In the genomic region with DNA sequence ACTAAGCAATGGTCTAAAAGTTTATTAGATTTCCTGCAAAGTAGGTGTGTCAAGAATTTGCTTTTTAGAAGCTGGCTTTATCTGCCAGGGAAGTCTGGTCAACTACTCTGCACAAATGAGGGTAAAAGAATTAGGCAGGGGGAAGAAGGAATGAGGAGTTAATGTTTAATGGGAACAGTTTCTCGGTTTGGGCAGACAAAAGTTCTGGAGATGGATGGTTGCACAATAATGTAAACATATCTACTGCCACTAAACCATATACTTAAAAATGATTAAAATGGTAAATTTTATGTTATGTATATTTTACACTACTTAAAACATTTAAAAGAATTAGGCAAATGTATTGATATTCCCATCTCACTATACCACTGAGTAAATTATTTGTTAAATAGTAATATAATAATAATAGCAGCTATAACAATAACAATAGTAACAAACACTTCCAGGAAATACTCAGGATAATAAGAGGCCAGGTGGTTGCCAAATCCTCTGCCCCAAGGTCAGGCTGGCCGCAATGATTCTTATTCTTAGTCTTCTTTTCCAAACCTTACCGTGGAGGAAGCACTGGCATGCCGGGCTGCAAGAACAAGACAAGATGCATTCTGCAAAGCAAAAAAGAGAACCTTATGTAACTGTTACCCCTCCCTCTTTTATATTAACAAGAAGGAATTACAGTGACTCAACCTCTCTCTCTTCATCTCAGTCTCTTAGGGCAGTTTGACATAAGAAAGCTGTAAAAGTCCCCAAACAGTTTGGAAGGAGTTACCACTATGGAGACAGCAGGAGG, we compare ENCODE assay signal across 19 cellular contexts. TPM values are rescaled to one million over a fixed set of nuclear protein-coding genes. Genes with fewer than 3 reads are reported as not detected.
DNase-seq lines count a peak whose midpoint lies in the region; ATAC-seq, FAIRE-seq and TF ChIP-seq lines count a peak whose summit lies in the region.
"Had no signal": no experiment of that assay in that cellular context is flagged by ENCODE, and none has a peak within 500 bp of the region (broad histone marks: within the 10 kb centered on the region; RNA-seq: fewer than 3 reads in every experiment).

No MANE protein-coding gene starts in this region.

- H3K36me3 ChIP-seq in Caco-2 (ENCODE audit: control insufficient read depth, insufficient read depth, low read length) (peaks cover 1% of the 10 kb centered on the region; the same call in 1 of the 2 replicates), Panc1 (ENCODE audit: control insufficient read depth, insufficient read depth, low read length) (peaks cover 21% of the 10 kb centered on the region), ovary (no peaks in the 10 kb centered on the region)
- H3K36me3 ChIP-seq: prostate gland had no signal

- no peak for TF ChIP-seq POLR2A in ovary (IDR thresholded peaks at IDR 0.05)

- H3K36me3 Mint-ChIP-seq in Caco-2 (ENCODE audit: insufficient read depth, unreplicated experiment) = peaks cover 67% of the 10 kb centered on the region

- CTCF ChIA-PET in Caco-2 (lab: Charles Lee) (interaction anchor here (1.0 to 1.8 kb wide), 3 partner anchors 11 to 178 kb away, joined by 3 to 11 read pairs (median 4); partner anchors contain the start of gene STAT2), Panc1 (lab: Charles Lee) (no interaction called here)

- TF ChIP-seq CTCF in Caco-2 (IDR thresholded peaks at IDR 0.05; ENCODE audit: insufficient read depth in 1 of 2, low read depth in 1 of 2, low read length in 1 of 2, severe bottlenecking in 1 of 2, unreplicated experiment in 1 of 2) (no peak), Panc1 (IDR thresholded peaks at IDR 0.05) (no peak), ovary (IDR thresholded peaks at IDR 0.05) (no peak), D721Med (IDR thresholded peaks at IDR 0.05; ENCODE audit: insufficient read depth, missing control alignments) (no peak)

- no TSS peak for BruUV-seq in Caco-2 (replicated peaks; lab: Mats Ljungman, UMichigan)
- TSS peak; percentile 42 for BruUV-seq in Panc1 (replicated peaks; lab: Mats Ljungman, UMichigan)

- no peak for TF ChIP-seq EP300 in ovary (IDR thresholded peaks at IDR 0.05)

- H3K27me3 Mint-ChIP-seq in Caco-2 (ENCODE audit: insufficient read depth, unreplicated experiment) = no peaks in the 10 kb centered on the region
- H3K27me3 Mint-ChIP-seq: activated CD4-positive, alpha-beta memory T cell treated with anti-CD3 and anti-CD28 coated beads for 36 hours had no signal

- H3K4me1 ChIP-seq in Caco-2 = peaks cover 24% of the 10 kb centered on the region
- no peaks in the 10 kb centered on the region for H3K4me1 ChIP-seq in Panc1 (ENCODE audit: control insufficient read depth, insufficient read depth, low read length)
- peaks cover 4% of the 10 kb centered on the region for H3K4me1 ChIP-seq in right cardiac atrium (ENCODE audit: control insufficient read depth, insufficient read depth, low read length)
- H3K4me1 ChIP-seq in ovary (ENCODE audit: insufficient read depth) = peaks cover 6% of the 10 kb centered on the region
- H3K4me1 ChIP-seq: prostate gland had no signal

- H3K4me3 ChIP-seq in Caco-2 (ENCODE audit: low read depth, low read length) = no peak overlapping the region
- no peak overlapping the region for H3K4me3 ChIP-seq in Panc1 (ENCODE audit: low read depth in 2 of 2, low read length in 2 of 2)
- H3K4me3 ChIP-seq in right cardiac atrium (ENCODE audit: low read length) = no peak overlapping the region
- H3K4me3 ChIP-seq in ovary = no peak overlapping the region
- H3K4me3 ChIP-seq: BLaER1 treated with 17β-estradiol and CSF1 and Interleukin-3, amounts not matched to agents 10 nM and 100 nM; mucosa of descending colon; prostate gland had no signal

- no peaks in the 10 kb centered on the region for H3K9me3 Mint-ChIP-seq in Caco-2 (ENCODE audit: unreplicated experiment)
- H3K9me3 Mint-ChIP-seq: activated CD4-positive, alpha-beta memory T cell treated with anti-CD3 and anti-CD28 coated beads for 36 hours had no signal

- intact Hi-C loops in Caco-2 (cut with micrococcal nuclease; ENCODE audit: unreplicated experiment) (loop anchor here (2.0 kb wide), 1 partner anchor 19 kb away; the partner anchor contains the start of gene COQ10A), Panc1 (cut with micrococcal nuclease; ENCODE audit: unreplicated experiment) (no loop called here), right cardiac atrium (cut with DNase I) (no loop called here), ovary (cut with DNase I) (no loop called here)

- H3K27me3 ChIP-seq in Caco-2 (replicated peaks; ENCODE audit: control insufficient read depth, insufficient read depth, low read length) (no peaks in the 10 kb centered on the region), Panc1 (ENCODE audit: control insufficient read depth, insufficient read depth, low read length) (no peaks in the 10 kb centered on the region), right cardiac atrium (ENCODE audit: control insufficient read depth, insufficient read depth) (no peaks in the 10 kb centered on the region), ovary (no peaks in the 10 kb centered on the region)
- H3K27me3 ChIP-seq: BLaER1 treated with 17β-estradiol and CSF1 and Interleukin-3, amounts not matched to agents 10 nM and 100 nM had no signal

- no peak for FAIRE-seq in D721Med (lab: Jason Lieb, UNC)
- FAIRE-seq: keratinocyte had no signal

- POLR2A ChIA-PET in Caco-2 (lab: Charles Lee) = interaction anchor here (0.9 kb wide), 1 partner anchor 19 kb away, joined by 5 read pairs; the partner anchor contains the start of gene COQ10A
- POLR2A ChIA-PET in Panc1 (lab: Charles Lee) = no interaction called here

- H3K4me3 Mint-ChIP-seq in Caco-2 (ENCODE audit: unreplicated experiment) = peak overlapping the region; percentile 1
- H3K4me3 Mint-ChIP-seq: activated CD4-positive, alpha-beta memory T cell treated with anti-CD3 and anti-CD28 coated beads for 36 hours had no signal

- no peak overlapping the region for H3K27ac ChIP-seq in Panc1 (ENCODE audit: low read length)
- peak overlapping the region; percentile 52 for H3K27ac ChIP-seq in right cardiac atrium (ENCODE audit: low read length)
- no peak overlapping the region for H3K27ac ChIP-seq in ovary
- H3K27ac ChIP-seq: BLaER1 treated with 17β-estradiol and CSF1 and Interleukin-3, amounts not matched to agents 10 nM and 100 nM; prostate gland had no signal

- H3K4me1 Mint-ChIP-seq in Caco-2 (ENCODE audit: low read depth, unreplicated experiment) = peaks cover 21% of the 10 kb centered on the region

- in situ Hi-C loops in Panc1 (cut with HindIII; ENCODE audit: low pct_unique_long_range_greater_than_20kb, low sequenced_read_pairs) = no loop called here

- H3K9me3 ChIP-seq in Caco-2 (no peaks in the 10 kb centered on the region), Panc1 (ENCODE audit: control insufficient read depth, insufficient read depth, low read depth, low read length) (no peaks in the 10 kb centered on the region), right cardiac atrium (ENCODE audit: control insufficient read depth, low read length) (no peaks in the 10 kb centered on the region), ovary (no peaks in the 10 kb centered on the region)
- H3K9me3 ChIP-seq: BLaER1 treated with 17β-estradiol and CSF1 and Interleukin-3, amounts not matched to agents 10 nM and 100 nM; mucosa of descending colon; prostate gland had no signal

- peak overlapping the region; percentile 58 for H3K27ac Mint-ChIP-seq in Caco-2 (ENCODE audit: unreplicated experiment)
- H3K27ac Mint-ChIP-seq: activated CD4-positive, alpha-beta memory T cell treated with anti-CD3 and anti-CD28 coated beads for 36 hours had no signal

- DNase-seq in Caco-2 (no peak), Panc1 (ENCODE audit: low read depth, low spot score) (no peak), right cardiac atrium (no peak), ovary (peak in 3 of 5 donors; percentile 21 to 59 (median 35)), D721Med (ENCODE audit: insufficient read length, low spot score) (no peak), T-helper 2 cell (no peak)
- DNase-seq in effector CD4-positive, alpha-beta T cell = no peak
- DNase-seq: activated CD4-positive, alpha-beta memory T cell treated with anti-CD3 and anti-CD28 coated beads for 36 hours; aorta; cortex of kidney; mucosa of descending colon; NCI-H2081 treated with DMSO at 0.1 percent for 48 hours; NCI-H69; stimulated activated naive CD8-positive, alpha-beta T cell treated with anti-CD3 and anti-CD28 coated beads, Interleukin-15, Interleukin-2, amounts not matched to agents 100 U/mL and 50 U/mL, for 24 hours; trophoblast cell had no signal

- 42% methylated on average over 4 of the region's 4 CpGs for WGBS in right cardiac atrium
- 1 to 18% (median 5%) methylated on average over 4 of the region's 4 CpGs for WGBS in ovary, 3 donors

- ATAC-seq in Panc1 = no peak
- no peak for ATAC-seq in right cardiac atrium
- ATAC-seq: mucosa of descending colon; SK-N-SH treated with all-trans-retinoic acid at 6 μM for 48 hours; stimulated activated naive CD8-positive, alpha-beta T cell treated with anti-CD3 and anti-CD28 coated beads, Interleukin-15, Interleukin-2, amounts not matched to agents 100 U/mL and 50 U/mL, for 24 hours had no signal

RNA-seq across cellular contexts. Expression of gene CS, which starts 13.9 kb away (rescaled TPM):
- 241 and 263 TPM in 2 replicates for total RNA-seq in Caco-2 (2022)
- 240 TPM for total RNA-seq in Panc1 (2021; ENCODE audit: unreplicated experiment)
- polyA plus RNA-seq in Panc1 (2012; ENCODE audit: insufficient read length) = 199 TPM
- 100 to 1,000 TPM; 454 to 594 (median 571) TPM for total RNA-seq in right cardiac atrium
- polyA plus RNA-seq in right cardiac atrium = 250 TPM
- total RNA-seq in ovary = 100 to 1,000 TPM in 5 of 7 donors, 10 to 100 TPM in 2; 49.6 to 155 (median 137) TPM
- 100 to 1,000 TPM in 1 of 2 donors, 10 to 100 TPM in 1; 48.9 to 237 TPM for polyA plus RNA-seq in ovary

RNA-seq across cellular contexts. Expression of gene COQ10A, which starts 19.5 kb away (rescaled TPM):
- total RNA-seq in Caco-2 (2022) (16.7 and 18.4 TPM in 2 replicates), Panc1 (2021; ENCODE audit: unreplicated experiment) (20.0 TPM), right cardiac atrium (100 to 1,000 TPM in 3 of 4 donors, 10 to 100 TPM in 1; 98.5 to 166 (median 117) TPM), ovary (10 to 100 TPM; 11.3 to 31.1 (median 14.9) TPM)
- polyA plus RNA-seq in Panc1 (2012; ENCODE audit: insufficient read length) = 19.9 TPM
- polyA plus RNA-seq in right cardiac atrium (159 TPM), ovary (10 to 100 TPM; 13.8 to 20.5 TPM)

RNA-seq across cellular contexts. Expression of gene ANKRD52, which starts 28.1 kb away (rescaled TPM):
- total RNA-seq in Caco-2 (2022) = 34.6 and 46.3 TPM in 2 replicates
- total RNA-seq in Panc1 (2021; ENCODE audit: unreplicated experiment) = 67.5 TPM
- polyA plus RNA-seq in Panc1 (2012; ENCODE audit: insufficient read length) = 48.3 TPM
- total RNA-seq in right cardiac atrium = 10 to 100 TPM; 22.8 to 30.7 (median 25.6) TPM
- 13.4 TPM for polyA plus RNA-seq in right cardiac atrium
- 10 to 100 TPM in 5 of 7 donors, 1 to 10 TPM in 2; 9.1 to 37.7 (median 28.9) TPM for total RNA-seq in ovary
- polyA plus RNA-seq in ovary = 10 to 100 TPM; 10.5 to 26.2 TPM

RNA-seq across cellular contexts. Expression of gene CNPY2, which starts 29.6 kb away (rescaled TPM):
- total RNA-seq in Caco-2 (2022) (204 and 208 TPM in 2 replicates), Panc1 (2021; ENCODE audit: unreplicated experiment) (115 TPM), right cardiac atrium (10 to 100 TPM; 52.4 to 65.1 (median 55.1) TPM), ovary (100 to 1,000 TPM in 2 of 7 donors, 10 to 100 TPM in 5; 58.9 to 112 (median 84.9) TPM)
- polyA plus RNA-seq in Panc1 (2012; ENCODE audit: insufficient read length) = 112 TPM
- polyA plus RNA-seq in right cardiac atrium (69.7 TPM), ovary (100 to 1,000 TPM; 107 to 134 TPM)

RNA-seq across cellular contexts. Expression of gene PAN2, which starts 47.6 kb away (rescaled TPM):
- 25.7 and 30.0 TPM in 2 replicates for total RNA-seq in Caco-2 (2022)
- 71.9 TPM for total RNA-seq in Panc1 (2021; ENCODE audit: unreplicated experiment)
- polyA plus RNA-seq in Panc1 (2012; ENCODE audit: insufficient read length) = 39.0 TPM
- total RNA-seq in right cardiac atrium = 10 to 100 TPM; 39.9 to 58.3 (median 49.1) TPM
- polyA plus RNA-seq in right cardiac atrium = 33.1 TPM
- total RNA-seq in ovary = 100 to 1,000 TPM in 1 of 7 donors, 10 to 100 TPM in 6; 41.0 to 103 (median 74.5) TPM
- 10 to 100 TPM; 44.2 to 67.2 TPM for polyA plus RNA-seq in ovary

Comparison
In these comparisons a context has a peak if more than half of its experiments do, and no peak if none do; other contexts are left out.
1. DNase-seq: peak in ovary (3 of 5); none in Caco-2 (0 of 2), Panc1 (single experiment), right cardiac atrium (0 of 3), effector CD4-positive, alpha-beta T cell (single experiment), D721Med (single experiment) and T-helper 2 cell (0 of 5).